ENCODE assay signal across 21 cellular contexts in genomic region chr2:22703286-22703925, GRCh38.
DNase-seq lines count a peak whose midpoint lies in the region; ATAC-seq, FAIRE-seq and TF ChIP-seq lines count a peak whose summit lies in the region.
"Had no signal": no experiment of that assay in that cellular context is flagged by ENCODE, and none has a peak within 500 bp of the region (broad histone marks: within the 10 kb centered on the region; RNA-seq: fewer than 3 reads in every experiment).

No MANE protein-coding gene starts in this region.

- H3K14ac ChIP-seq in trophoblast cell (ENCODE audit: low read length) = no peak overlapping the region

- WGBS in trophoblast cell (ENCODE audit: extremely low coverage, insufficient coverage, insufficient read length) = no CpG with 5 or more reads among the region's 1 CpG
- 71% methylated on average over 1 of the region's 1 CpG for WGBS in right lobe of liver (ENCODE audit: insufficient coverage, low coverage, low lambda C conversion rate, missing lambda C conversion rate)
- 88% methylated on average over 1 of the region's 1 CpG for WGBS in prostate gland

- ATAC-seq in right lobe of liver = no peak
- ATAC-seq: GM12878 had no signal

- H3K9me3 ChIP-seq in kidney (ENCODE audit: control insufficient read depth in 1 of 2, low read length in 2 of 2) = no peaks in the 10 kb centered on the region
- no peaks in the 10 kb centered on the region for H3K9me3 ChIP-seq in trophoblast cell (ENCODE audit: insufficient read depth, low read depth, low read length)
- H3K9me3 ChIP-seq in right lobe of liver = no peaks in the 10 kb centered on the region
- no peaks in the 10 kb centered on the region for H3K9me3 ChIP-seq in prostate gland

- H2BK120ac ChIP-seq in trophoblast cell (ENCODE audit: insufficient read depth, low read length, poor library complexity) = no peak overlapping the region

- intact Hi-C loops in kidney (cut with DNase I) (no loop called here), right lobe of liver (cut with DNase I) (no loop called here), prostate gland (cut with DNase I) (no loop called here)

- H3K27me3 ChIP-seq in trophoblast cell (ENCODE audit: insufficient read depth, low read length) = no peaks in the 10 kb centered on the region
- no peaks in the 10 kb centered on the region for H3K27me3 ChIP-seq in right lobe of liver
- no peaks in the 10 kb centered on the region for H3K27me3 ChIP-seq in prostate gland (replicated peaks; ENCODE audit: insufficient read depth)

- no peak overlapping the region for H2AK5ac ChIP-seq in trophoblast cell (ENCODE audit: low read length)

- no peak overlapping the region for H2BK5ac ChIP-seq in trophoblast cell (ENCODE audit: low read depth, low read length, poor library complexity)

- H3K36me3 ChIP-seq in kidney (ENCODE audit: control insufficient read depth in 1 of 2, insufficient read depth in 2 of 2, low read length in 2 of 2) = no peaks in the 10 kb centered on the region
- no peaks in the 10 kb centered on the region for H3K36me3 ChIP-seq in trophoblast cell (ENCODE audit: control insufficient read depth in 1 of 2, insufficient read depth in 2 of 2, low read length in 2 of 2)
- no peaks in the 10 kb centered on the region for H3K36me3 ChIP-seq in right lobe of liver
- H3K36me3 ChIP-seq in prostate gland = no peaks in the 10 kb centered on the region

- H2BK12ac ChIP-seq in trophoblast cell (ENCODE audit: low read length) = no peak overlapping the region

- no peak for FAIRE-seq in kidney (lab: Jason Lieb, UNC)
- peak; percentile 72 for FAIRE-seq in urothelium cell line (lab: Jason Lieb, UNC)
- FAIRE-seq: GM12878, H54 had no signal

- H3K4me3 ChIP-seq in kidney (ENCODE audit: low read length in 2 of 2) (no peak overlapping the region), trophoblast cell (ENCODE audit: low read depth, low read length) (peak overlapping the region; percentile 52), right lobe of liver (no peak overlapping the region), prostate gland (no peak overlapping the region)
- H3K4me3 ChIP-seq: GM12878, PC-9 had no signal

- TF ChIP-seq CTCF in kidney (IDR thresholded peaks at IDR 0.05; ENCODE audit: borderline replicate concordance, extremely low read depth, insufficient read depth) = no peak
- no peak for TF ChIP-seq CTCF in right lobe of liver (IDR thresholded peaks at IDR 0.05)
- no peak for TF ChIP-seq CTCF in prostate gland (IDR thresholded peaks at IDR 0.05)

- H3K18ac ChIP-seq in trophoblast cell (ENCODE audit: low read length) = no peak overlapping the region

- no peak for TF ChIP-seq POLR2A in right lobe of liver (IDR thresholded peaks at IDR 0.05)
- TF ChIP-seq POLR2A in prostate gland (IDR thresholded peaks at IDR 0.05) = no peak

- no peak overlapping the region for H3K9ac ChIP-seq in kidney (ENCODE audit: low read length in 2 of 2)
- H3K9ac ChIP-seq in trophoblast cell (ENCODE audit: low read length) = no peak overlapping the region

- H4K8ac ChIP-seq in trophoblast cell (ENCODE audit: low read depth, low read length) = no peak overlapping the region

- H3K27ac ChIP-seq in kidney (ENCODE audit: low read depth in 2 of 2, low read length in 2 of 2) (no peak overlapping the region), trophoblast cell (ENCODE audit: low read depth, low read length) (no peak overlapping the region), right lobe of liver (no peak overlapping the region), prostate gland (no peak overlapping the region)
- H3K27ac ChIP-seq: PC-9 had no signal

- peak; percentile 1 for DNase-seq in NCI-H69 (lab: John Stamatoyannopoulos, UW)
- DNase-seq in kidney = peak; percentile 35
- DNase-seq in trophoblast cell = no peak
- DNase-seq in urothelium cell line (ENCODE audit: low spot score) = no peak
- no peak for DNase-seq in activated T-cell treated with anti-CD3 and anti-CD28 coated beads, Interleukin-2, amount 50 U/mL, for 48 hours
- no peak for DNase-seq in right lobe of liver
- DNase-seq in prostate gland (ENCODE audit: low spot score) = no peak
- DNase-seq: C1 segment of cervical spinal cord; CD4-positive, alpha-beta memory T cell; COR-L47; DMS79; EL; GDM1; NCI-H1092 treated with DMSO at 0.1 percent for 48 hours; NCI-H1436; NCI-H187; NCI-H2171 treated with DMSO at 0.1 percent for 48 hours; PC-9; SHP77 had no signal

- H3K4me1 ChIP-seq in kidney (ENCODE audit: control insufficient read depth in 1 of 2, insufficient read depth in 1 of 2, low read depth in 1 of 2, low read length in 2 of 2) (peaks cover 0 to 10% of the 10 kb centered on the region in 2 donors), trophoblast cell (ENCODE audit: control insufficient read depth in 1 of 2, insufficient read depth in 2 of 2, low read length in 2 of 2) (no peaks in the 10 kb centered on the region), right lobe of liver (no peaks in the 10 kb centered on the region), prostate gland (replicated peaks) (no peaks in the 10 kb centered on the region)

- no peak overlapping the region for H4K12ac ChIP-seq in trophoblast cell (ENCODE audit: low read depth, low read length)

- H3K79me2 ChIP-seq in trophoblast cell (ENCODE audit: control insufficient read depth, insufficient read depth, low read length, poor library complexity) = no peaks in the 10 kb centered on the region

- no peaks in the 10 kb centered on the region for H3K79me1 ChIP-seq in trophoblast cell (ENCODE audit: low read length)

- H3K23ac ChIP-seq in trophoblast cell (ENCODE audit: low read length) = no peak overlapping the region

- H2AFZ ChIP-seq in trophoblast cell (ENCODE audit: insufficient read depth, low read length, poor library complexity) = no peak overlapping the region
- H2AFZ ChIP-seq: PC-9 had no signal

- no peak overlapping the region for H3K4me2 ChIP-seq in trophoblast cell (ENCODE audit: low read length)
- H3K4me2 ChIP-seq: PC-9 had no signal

- no peak overlapping the region for H4K91ac ChIP-seq in trophoblast cell (ENCODE audit: low read depth, low read length)

- H3K4ac ChIP-seq in trophoblast cell (ENCODE audit: low read depth, low read length) = no peak overlapping the region

Comparison
In these comparisons a context has a peak if more than half of its experiments do, and no peak if none do; other contexts are left out.
1. DNase-seq: peak in NCI-H69 (single experiment) and kidney (single experiment); none in trophoblast cell (0 of 2), urothelium cell line (single experiment), activated T-cell treated with anti-CD3 and anti-CD28 coated beads, Interleukin-2, amount 50 U/mL, for 48 hours (0 of 2), right lobe of liver (0 of 3) and prostate gland (single experiment).